9 cellular contexts compared by ENCODE assay signal in genomic region chr16:30009990-30010816, GRCh38. TPM values are rescaled to one million over a fixed set of nuclear protein-coding genes. Genes with fewer than 3 reads are reported as not detected.
DNase-seq lines count a peak whose midpoint lies in the region; ATAC-seq lines count a peak whose summit lies in the region.
"Had no signal": no experiment of that assay in that cellular context is flagged by ENCODE, and none has a peak within 500 bp of the region (broad histone marks: within the 10 kb centered on the region; RNA-seq: fewer than 3 reads in every experiment).

No MANE protein-coding gene starts in this region.

- peaks cover 40% of the 10 kb centered on the region for H3K27me3 Mint-ChIP-seq in T-helper 2 cell treated with Interferon-gamma antibody and Interleukin-4, amounts not matched to agents 5 μg/mL and 100 μg/mL, for 36 hours (ENCODE audit: low read depth)
- peaks cover 21% of the 10 kb centered on the region for H3K27me3 Mint-ChIP-seq in T-helper 17 cell
- H3K27me3 Mint-ChIP-seq in stimulated activated memory B cell treated with anti-CD40 and anti-IgM and Interleukin-4, amounts not matched to agents 10 μg/mL and 1 μg/mL and 100 μg/mL, for 72 hours, result peaks cover 45% of the 10 kb centered on the region

- peak; percentile 14 for ATAC-seq in T-helper 17 cell
- no peak for ATAC-seq in stimulated activated memory B cell treated with anti-CD40 and anti-IgM and Interleukin-4, amounts not matched to agents 10 μg/mL and 1 μg/mL and 100 μg/mL, for 72 hours

- no peaks in the 10 kb centered on the region for H3K9me3 Mint-ChIP-seq in T-helper 2 cell treated with Interferon-gamma antibody and Interleukin-4, amounts not matched to agents 5 μg/mL and 100 μg/mL, for 36 hours
- H3K9me3 Mint-ChIP-seq in stimulated activated memory B cell treated with anti-CD40 and anti-IgM and Interleukin-4, amounts not matched to agents 10 μg/mL and 1 μg/mL and 100 μg/mL, for 72 hours, result no peaks in the 10 kb centered on the region

- H3K9me3 ChIP-seq in T-helper 17 cell (ENCODE audit: control insufficient read depth, low read length, poor library complexity, severe bottlenecking), result no peaks in the 10 kb centered on the region
- no peaks in the 10 kb centered on the region for H3K9me3 ChIP-seq in iPS DF 6.9 (ENCODE audit: control insufficient read depth, insufficient read depth, low read length)

- H3K27me3 ChIP-seq in iPS DF 6.9 (ENCODE audit: control insufficient read depth, insufficient read depth, low read length), result peaks cover 2% of the 10 kb centered on the region; the same call in 1 of the 2 replicates

- H3K4me1 ChIP-seq in iPS DF 6.9 (ENCODE audit: control insufficient read depth, insufficient read depth, low read length), result peaks cover 3% of the 10 kb centered on the region

- no peak overlapping the region for H3K27ac ChIP-seq in iPS DF 6.9 (ENCODE audit: low read length)

- no peak for DNase-seq in T-helper 2 cell treated with Interferon-gamma antibody and Interleukin-4, amounts not matched to agents 5 μg/mL and 100 μg/mL, for 36 hours (ENCODE audit: low spot score)
- DNase-seq in T-helper 2 cell (no peak), T-helper 17 cell (no peak), iPS DF 6.9 (ENCODE audit: low read depth, low spot score) (no peak), AG20443 (ENCODE audit: low spot score) (no peak), HuH-7 (ENCODE audit: low spot score) (no peak), NCI-H1048 (lab: John Stamatoyannopoulos, UW) (no peak)

- peaks cover 2% of the 10 kb centered on the region for H3K36me3 Mint-ChIP-seq in T-helper 2 cell treated with Interferon-gamma antibody and Interleukin-4, amounts not matched to agents 5 μg/mL and 100 μg/mL, for 36 hours (ENCODE audit: low read depth)
- peaks cover 4% of the 10 kb centered on the region for H3K36me3 Mint-ChIP-seq in T-helper 17 cell (ENCODE audit: low read depth)
- no peaks in the 10 kb centered on the region for H3K36me3 Mint-ChIP-seq in stimulated activated memory B cell treated with anti-CD40 and anti-IgM and Interleukin-4, amounts not matched to agents 10 μg/mL and 1 μg/mL and 100 μg/mL, for 72 hours

- peak overlapping the region; percentile 72 for H3K4me3 Mint-ChIP-seq in T-helper 2 cell treated with Interferon-gamma antibody and Interleukin-4, amounts not matched to agents 5 μg/mL and 100 μg/mL, for 36 hours
- peak overlapping the region; percentile 92 for H3K4me3 Mint-ChIP-seq in T-helper 17 cell
- peak overlapping the region; percentile 53 for H3K4me3 Mint-ChIP-seq in stimulated activated memory B cell treated with anti-CD40 and anti-IgM and Interleukin-4, amounts not matched to agents 10 μg/mL and 1 μg/mL and 100 μg/mL, for 72 hours

- H3K36me3 ChIP-seq in iPS DF 6.9 (ENCODE audit: control insufficient read depth, insufficient read depth, low read length), result peaks cover 4% of the 10 kb centered on the region; the same call in 1 of the 2 replicates

- peaks cover 4% of the 10 kb centered on the region for H3K4me1 Mint-ChIP-seq in T-helper 2 cell treated with Interferon-gamma antibody and Interleukin-4, amounts not matched to agents 5 μg/mL and 100 μg/mL, for 36 hours (ENCODE audit: low read depth)
- peaks cover 11% of the 10 kb centered on the region for H3K4me1 Mint-ChIP-seq in T-helper 17 cell
- H3K4me1 Mint-ChIP-seq in stimulated activated memory B cell treated with anti-CD40 and anti-IgM and Interleukin-4, amounts not matched to agents 10 μg/mL and 1 μg/mL and 100 μg/mL, for 72 hours, result peaks cover 21% of the 10 kb centered on the region

- peak overlapping the region; percentile 90 for H3K4me3 ChIP-seq in iPS DF 6.9 (ENCODE audit: low read length)

- H3K27ac Mint-ChIP-seq in T-helper 2 cell treated with Interferon-gamma antibody and Interleukin-4, amounts not matched to agents 5 μg/mL and 100 μg/mL, for 36 hours, result no peak overlapping the region
- no peak overlapping the region for H3K27ac Mint-ChIP-seq in T-helper 17 cell
- no peak overlapping the region for H3K27ac Mint-ChIP-seq in stimulated activated memory B cell treated with anti-CD40 and anti-IgM and Interleukin-4, amounts not matched to agents 10 μg/mL and 1 μg/mL and 100 μg/mL, for 72 hours

- whole genome bisulfite sequencing in iPS DF 6.9 (ENCODE audit: insufficient coverage, insufficient read length), result no CpG with 5 or more reads among the region's 31 CpGs

RNA-seq across cellular contexts. Expression of gene DOC2A, which starts 0.6 kb away (rescaled TPM):
- total RNA-seq in T-helper 17 cell, result under 1 TPM in 1 of 2 donors, not detected in 1; 0.16 TPM

RNA-seq across cellular contexts. Expression of gene C16orf92, which starts 12.8 kb away (rescaled TPM):
- not detected for total RNA-seq in T-helper 17 cell
- total RNA-seq: M059J had no signal

RNA-seq across cellular contexts. Expression of gene INO80E, which starts 14.2 kb away (rescaled TPM):
- 10 to 100 TPM; 72.4 to 76.7 TPM for total RNA-seq in T-helper 17 cell

RNA-seq across cellular contexts. Expression of gene HIRIP3, which starts 14.8 kb away (rescaled TPM):
- total RNA-seq in T-helper 17 cell, result 10 to 100 TPM; 11.3 to 11.5 TPM

RNA-seq across cellular contexts. Expression of gene TLCD3B, which starts 20.9 kb away (rescaled TPM):
- not detected for total RNA-seq in T-helper 17 cell
